ENCODE assay signal across 18 cellular contexts in the genomic region with DNA sequence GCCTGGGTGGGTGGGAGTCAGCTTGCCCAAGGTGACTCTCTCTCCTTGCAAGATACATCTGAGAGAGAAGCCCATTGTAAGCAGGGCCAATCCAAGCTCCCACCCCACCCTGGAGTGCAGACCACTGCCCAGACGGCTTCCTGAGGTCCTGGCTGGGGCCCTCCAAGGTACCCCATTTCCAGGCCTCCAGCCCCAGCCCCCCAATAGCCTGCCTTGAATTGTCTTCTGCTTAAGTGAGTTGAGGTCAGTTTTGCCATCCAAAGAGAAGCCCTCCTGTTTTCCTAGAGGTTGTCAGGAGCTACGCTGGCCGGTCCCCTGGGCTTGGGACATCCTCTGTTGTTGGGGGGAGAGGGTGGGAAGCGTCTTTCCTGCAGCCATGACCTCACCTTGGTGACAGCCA. TPM values are rescaled to one million over a fixed set of nuclear protein-coding genes. Genes with fewer than 3 reads are reported as not detected.
"Had no signal": no experiment of that assay in that cellular context is flagged by ENCODE, and none has a peak within 500 bp of the region (broad histone marks: within the 10 kb centered on the region; RNA-seq: fewer than 3 reads in every experiment).

No MANE protein-coding gene starts in this region.

- H3K36me3 ChIP-seq: ascending aorta, left lung, upper lobe of left lung had no signal

- H3K27me3 Mint-ChIP-seq: activated CD4-positive, alpha-beta T cell treated with anti-CD3 and anti-CD28 coated beads, Interleukin-2, amount 10 ng/mL, durations not matched to agents 24 days and 14 days had no signal

- H3K4me3 Mint-ChIP-seq: activated B cell treated with CpG ODN at 0.5 μM for 24 hours; activated CD4-positive, alpha-beta T cell treated with anti-CD3 and anti-CD28 coated beads, Interleukin-2, amount 10 ng/mL, durations not matched to agents 24 days and 14 days; activated T-helper 1 cell treated with anti-CD3 and anti-CD28 coated beads, Interleukin-12 subunit alpha, Interleukin-12 subunit beta, Interleukin-2, Interleukin-4 antibody, amounts not matched to agents 30 ng/mL and 10 ng/mL and 1 ng/mL, durations not matched to agents 14 hours and 24 hours and 36 hours; endodermal cell; naive thymus-derived CD8-positive, alpha-beta T cell; T-helper 17 cell had no signal

- ATAC-seq: naive thymus-derived CD8-positive, alpha-beta T cell; stimulated activated naive CD8-positive, alpha-beta T cell treated with anti-CD3 and anti-CD28 coated beads, Interleukin-15, Interleukin-2, amounts not matched to agents 100 U/mL and 50 U/mL, for 24 hours; T-helper 17 cell had no signal

- DNase-seq: activated B cell treated with CpG ODN at 0.5 μM for 24 hours; activated CD4-positive, alpha-beta T cell treated with anti-CD3 and anti-CD28 coated beads, Interleukin-2, amount 10 ng/mL, durations not matched to agents 24 days and 14 days; activated naive CD4-positive, alpha-beta T cell treated with Interleukin-2 at 50 U/mL for 16 hours; endodermal cell; erythroblast; islet precursor cell; mammary epithelial cell; SHP77; stimulated activated naive CD8-positive, alpha-beta T cell treated with anti-CD3 and anti-CD28 coated beads, Interleukin-15, Interleukin-2, amounts not matched to agents 100 U/mL and 50 U/mL, for 24 hours; T-helper 17 cell; upper lobe of left lung had no signal

- H3K9me3 Mint-ChIP-seq: activated CD4-positive, alpha-beta T cell treated with anti-CD3 and anti-CD28 coated beads, Interleukin-2, amount 10 ng/mL, durations not matched to agents 24 days and 14 days; activated T-helper 1 cell treated with anti-CD3 and anti-CD28 coated beads, Interleukin-12 subunit alpha, Interleukin-12 subunit beta, Interleukin-2, Interleukin-4 antibody, amounts not matched to agents 30 ng/mL and 10 ng/mL and 1 ng/mL, durations not matched to agents 14 hours and 24 hours and 36 hours had no signal

- H3K36me3 Mint-ChIP-seq: naive thymus-derived CD8-positive, alpha-beta T cell had no signal

- H3K27ac Mint-ChIP-seq: activated B cell treated with CpG ODN at 0.5 μM for 24 hours; activated CD4-positive, alpha-beta T cell treated with anti-CD3 and anti-CD28 coated beads, Interleukin-2, amount 10 ng/mL, durations not matched to agents 24 days and 14 days; activated T-helper 1 cell treated with anti-CD3 and anti-CD28 coated beads, Interleukin-12 subunit alpha, Interleukin-12 subunit beta, Interleukin-2, Interleukin-4 antibody, amounts not matched to agents 30 ng/mL and 10 ng/mL and 1 ng/mL, durations not matched to agents 14 hours and 24 hours and 36 hours; endodermal cell; naive thymus-derived CD8-positive, alpha-beta T cell; T-helper 17 cell had no signal

- H3K4me1 Mint-ChIP-seq: activated B cell treated with CpG ODN at 0.5 μM for 24 hours; activated CD4-positive, alpha-beta T cell treated with anti-CD3 and anti-CD28 coated beads, Interleukin-2, amount 10 ng/mL, durations not matched to agents 24 days and 14 days; naive thymus-derived CD8-positive, alpha-beta T cell; T-helper 17 cell had no signal

- H3K4me3 ChIP-seq: ascending aorta, dorsolateral prefrontal cortex, hepatocyte, left lung, skin epidermis, upper lobe of left lung had no signal

- H3K4me1 ChIP-seq: left lung had no signal

- H3K79me2 ChIP-seq: hepatocyte had no signal

- H3K9me3 ChIP-seq: ascending aorta, left lung, upper lobe of left lung had no signal

- H3K27ac ChIP-seq: dorsolateral prefrontal cortex, hepatocyte, left lung, upper lobe of left lung had no signal

- H2AFZ ChIP-seq: hepatocyte had no signal

- H3K4me2 ChIP-seq: hepatocyte had no signal

- H3K27me3 ChIP-seq: ascending aorta, dorsolateral prefrontal cortex, hepatocyte, upper lobe of left lung had no signal

RNA-seq across cellular contexts. Expression of a gene that starts 52.6 kb away (rescaled TPM):
- total RNA-seq: activated B cell treated with CpG ODN at 0.5 μM for 24 hours; activated CD4-positive, alpha-beta T cell treated with anti-CD3 and anti-CD28 coated beads, Interleukin-2, amount 10 ng/mL, durations not matched to agents 24 days and 14 days; activated T-helper 1 cell treated with anti-CD3 and anti-CD28 coated beads, Interleukin-12 subunit alpha, Interleukin-12 subunit beta, Interleukin-2, Interleukin-4 antibody, amounts not matched to agents 30 ng/mL and 10 ng/mL and 1 ng/mL, durations not matched to agents 14 hours and 24 hours and 36 hours; naive thymus-derived CD8-positive, alpha-beta T cell; T-helper 17 cell had no signal
